15 cellular contexts compared by ENCODE assay signal in the genomic region with DNA sequence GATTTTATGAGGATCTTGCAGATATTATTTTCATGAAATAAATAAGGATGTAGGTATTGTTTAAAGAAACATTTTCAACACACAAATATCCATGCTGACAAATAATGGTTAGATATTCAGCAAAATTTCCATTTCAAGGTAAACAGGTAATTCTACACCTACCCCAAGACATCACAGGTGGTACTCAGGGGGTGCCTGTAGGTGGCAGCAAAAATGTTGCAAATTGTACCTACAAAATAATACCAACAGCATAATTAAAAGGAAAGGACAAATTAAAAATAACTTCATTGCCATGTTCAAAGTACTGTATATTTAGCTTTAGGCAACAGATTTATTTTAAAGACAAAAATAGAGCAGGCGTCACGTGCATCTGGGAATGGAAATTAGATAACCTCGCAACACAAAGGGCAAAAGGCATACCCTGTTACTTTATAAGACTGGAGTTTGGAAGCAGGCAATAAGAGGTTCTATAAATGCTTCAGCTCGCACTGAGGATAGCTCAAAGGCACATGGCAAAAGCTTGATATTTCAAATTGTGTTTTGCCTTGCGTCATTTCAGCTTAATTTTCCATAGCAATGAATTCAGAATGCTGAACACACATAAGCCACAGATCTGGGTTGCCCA.
A peak's percentile ranks its signal among the peaks of the same experiment; 100 is the strongest.
DNase-seq lines count a peak whose midpoint lies in the region; ATAC-seq, FAIRE-seq and TF ChIP-seq lines count a peak whose summit lies in the region.
"Had no signal": no experiment of that assay in that cellular context is flagged by ENCODE, and none has a peak within 500 bp of the region (broad histone marks: within the 10 kb centered on the region; RNA-seq: fewer than 3 reads in every experiment).

No MANE protein-coding gene starts in this region.

- no peak overlapping the region for H3K4me3 ChIP-seq in HepG2 (replicated peaks in 1 of 3; ENCODE audit: insufficient read depth in 1 of 3, low read depth in 2 of 3, low read length in 3 of 3)
- no peak overlapping the region for H3K4me3 ChIP-seq in naive thymus-derived CD4-positive, alpha-beta T cell (ENCODE audit: low read length)
- H3K4me3 ChIP-seq: thyroid gland had no signal

- intact Hi-C loops in HepG2 (cut with micrococcal nuclease; ENCODE audit: unreplicated experiment), result loop anchor here (5.0 kb wide), 2 partner anchors 368 to 1328 kb away; no protein-coding TSS in a partner anchor
- intact Hi-C loops in naive thymus-derived CD4-positive, alpha-beta T cell (cut with micrococcal nuclease), result no loop called here

- TF ChIP-seq EP300 in HepG2 (IDR thresholded peaks at IDR 0.05; ENCODE audit: low read depth in 2 of 2, low read length in 2 of 2) (no peak), HepG2 (CRISPR knock-in tag; IDR thresholded peaks at IDR 0.05; ENCODE audit: borderline replicate concordance) (no peak)

- peaks cover 0 to 7% (median 2%) of the 10 kb centered on the region in 5 experiments for H3K9me3 Mint-ChIP-seq in brain
- H3K9me3 Mint-ChIP-seq in naive thymus-derived CD4-positive, alpha-beta T cell, result peaks cover 0 to 23% (median 4%) of the 10 kb centered on the region in 11 donors

- no peak for FAIRE-seq in HepG2 (lab: Jason Lieb, UNC)
- FAIRE-seq: H54 had no signal

- no peaks in the 10 kb centered on the region for H3K79me2 ChIP-seq in HepG2 (ENCODE audit: insufficient read depth, low read length)

- no peak overlapping the region for H3K27ac ChIP-seq in HepG2 (ENCODE audit: extremely low read length, insufficient read depth, low read length)
- no peak overlapping the region for H3K27ac ChIP-seq in naive thymus-derived CD4-positive, alpha-beta T cell (ENCODE audit: low read depth, low read length)
- H3K27ac ChIP-seq: thyroid gland had no signal

- no peaks in the 10 kb centered on the region for H3K36me3 Mint-ChIP-seq in brain
- H3K36me3 Mint-ChIP-seq in naive thymus-derived CD4-positive, alpha-beta T cell, result no peaks in the 10 kb centered on the region

- DNase-seq in DMS 273 (lab: John Stamatoyannopoulos, UW; ENCODE audit: unreplicated experiment) (peak; percentile 14), DMS 273 treated with DMSO at 0.1 percent for 48 hours (lab: John Stamatoyannopoulos, UW) (no peak), HuH-7 (ENCODE audit: low spot score) (peak; percentile 1), HepG2 (ENCODE audit: low spot score) (peak; percentile 10), NCI-H2227 (lab: John Stamatoyannopoulos, UW; ENCODE audit: unreplicated experiment) (no peak), NCI-H1092 treated with DMSO at 0.1 percent for 48 hours (lab: John Stamatoyannopoulos, UW) (no peak)
- DNase-seq in naive thymus-derived CD4-positive, alpha-beta T cell, result no peak
- DNase-seq: 8988T; activated T-cell treated with anti-CD3 and anti-CD28 coated beads, Interleukin-2, amount 50 U/mL, for 48 hours; central memory CD4-positive, alpha-beta T cell; mesenchymal stem cell; thyroid gland had no signal

- no peak overlapping the region for H2AFZ ChIP-seq in HepG2 (ENCODE audit: low read length)

- H3K4me3 Mint-ChIP-seq in brain, result no peak overlapping the region
- H3K4me3 Mint-ChIP-seq in naive thymus-derived CD4-positive, alpha-beta T cell, result no peak overlapping the region

- H3K36me3 ChIP-seq in HepG2 (replicated peaks in 1 of 2; ENCODE audit: control insufficient read depth in 1 of 2, insufficient read depth in 2 of 2, low read length in 2 of 2), result no peaks in the 10 kb centered on the region
- no peaks in the 10 kb centered on the region for H3K36me3 ChIP-seq in naive thymus-derived CD4-positive, alpha-beta T cell (ENCODE audit: control insufficient read depth in 2 of 3, insufficient read depth in 3 of 3, low read length in 3 of 3)
- H3K36me3 ChIP-seq: thyroid gland had no signal

- no peak for TF ChIP-seq RAD21 in HepG2 (CRISPR knock-in tag; IDR thresholded peaks at IDR 0.05)

- peak; percentile 71 for ATAC-seq in HepG2
- no peak for ATAC-seq in naive thymus-derived CD4-positive, alpha-beta T cell
- ATAC-seq: sciatic nerve had no signal

- no peaks in the 10 kb centered on the region for H4K20me1 ChIP-seq in HepG2 (ENCODE audit: insufficient read depth, low read length)

- no peaks in the 10 kb centered on the region for H3K27me3 Mint-ChIP-seq in brain
- no peaks in the 10 kb centered on the region for H3K27me3 Mint-ChIP-seq in naive thymus-derived CD4-positive, alpha-beta T cell

- no peak overlapping the region for H3K4me2 ChIP-seq in HepG2 (ENCODE audit: low read depth, low read length)

- H3K9me3 ChIP-seq in HepG2 (ENCODE audit: low read length), result no peaks in the 10 kb centered on the region
- no peaks in the 10 kb centered on the region for H3K9me3 ChIP-seq in naive thymus-derived CD4-positive, alpha-beta T cell (ENCODE audit: control insufficient read depth in 2 of 3, low read length in 3 of 3)
- H3K9me3 ChIP-seq: thyroid gland had no signal

- peak; percentile 19 to 57 for TF ChIP-seq CTCF in brain (conservative IDR thresholded peaks at IDR 0.05)
- TF ChIP-seq CTCF in HepG2 (CRISPR knock-in tag; IDR thresholded peaks at IDR 0.05), result peak; percentile 53

- no peak overlapping the region for H3K9ac ChIP-seq in HepG2 (ENCODE audit: insufficient read depth, low read depth, low read length)

- in situ Hi-C loops in HepG2 (cut with HindIII; ENCODE audit: extremely low pct_ligation_motif_present, low pct_unique_long_range_greater_than_20kb), result no loop called here

- no peaks in the 10 kb centered on the region for H3K4me1 ChIP-seq in HepG2 (ENCODE audit: insufficient read depth, low read length)
- H3K4me1 ChIP-seq in naive thymus-derived CD4-positive, alpha-beta T cell (ENCODE audit: control insufficient read depth in 2 of 2, insufficient read depth in 2 of 2, low read length in 2 of 2), result no peaks in the 10 kb centered on the region
- H3K4me1 ChIP-seq: thyroid gland had no signal

- POLR2A ChIA-PET in HepG2 (lab: Yijun Ruan, JAX), result no interaction called here
- POLR2A ChIA-PET in naive thymus-derived CD4-positive, alpha-beta T cell (lab: Charles Lee), result no interaction called here

- CTCF ChIA-PET in HepG2 (lab: Yijun Ruan, JAX; ENCODE audit: low intra/inter-chr PET ratio, low total read pairs), result interaction anchor here (1.6 kb wide), 1 partner anchor 461 kb away, joined by 5 read pairs; no protein-coding TSS in a partner anchor
- CTCF ChIA-PET in naive thymus-derived CD4-positive, alpha-beta T cell (lab: Charles Lee), result no interaction called here

- BruUV-seq in HepG2 (replicated peaks; lab: Mats Ljungman, UMichigan), result no TSS peak

- no peaks in the 10 kb centered on the region for H3K27me3 ChIP-seq in HepG2 (ENCODE audit: control insufficient read depth in 1 of 2, insufficient read depth in 2 of 2, low read length in 2 of 2)
- H3K27me3 ChIP-seq in naive thymus-derived CD4-positive, alpha-beta T cell (ENCODE audit: control insufficient read depth in 2 of 2, insufficient read depth in 2 of 2, low read length in 2 of 2), result no peaks in the 10 kb centered on the region
- H3K27me3 ChIP-seq: thyroid gland had no signal

- TF ChIP-seq POLR2A in HepG2 (IDR thresholded peaks at IDR 0.05; ENCODE audit: insufficient read depth in 1 of 2, low read depth in 2 of 2, low read length in 2 of 2), result no peak

- H3K27ac Mint-ChIP-seq in brain, result peak overlapping the region in 2 of 5 experiments; percentile 4 to 20
- H3K27ac Mint-ChIP-seq in naive thymus-derived CD4-positive, alpha-beta T cell, result no peak overlapping the region

- peaks cover 22% of the 10 kb centered on the region for H3K4me1 Mint-ChIP-seq in brain
- H3K4me1 Mint-ChIP-seq in naive thymus-derived CD4-positive, alpha-beta T cell, result no peaks in the 10 kb centered on the region

- WGBS in HepG2 (ENCODE audit: low lambda C conversion rate), result 7% methylated on average over 5 of the region's 5 CpGs

TF ChIP-seq in HepG2, 621 proteins besides CTCF, POLR2A, EP300 and RAD21:
- TF ChIP-seq SMC3 (IDR thresholded peaks at IDR 0.05; ENCODE audit: low read length) (0 out of 2 replicates have a peak, but pooled peaks have one; percentile 13), STAG1 (CRISPR knock-in tag; IDR thresholded peaks at IDR 0.05) (peak; percentile 65), ZNF816 (CRISPR knock-in tag; IDR thresholded peaks at IDR 0.05; ENCODE audit: borderline replicate concordance) (no peak)
TF ChIP-seq in HepG2: peak in this region for 2.

Comparison
In these comparisons a context has a peak if more than half of its experiments do, and no peak if none do; other contexts are left out.
1. DNase-seq: peak in DMS 273 (single experiment), HuH-7 (single experiment) and HepG2 (single experiment); none in DMS 273 treated with DMSO at 0.1 percent for 48 hours (single experiment), NCI-H2227 (single experiment), naive thymus-derived CD4-positive, alpha-beta T cell (0 of 9) and NCI-H1092 treated with DMSO at 0.1 percent for 48 hours (single experiment).